23 cellular contexts compared by ENCODE assay signal in genomic region chr2:120307482-120307881, GRCh38. TPM values are rescaled to one million over a fixed set of nuclear protein-coding genes. Genes with fewer than 3 reads are reported as not detected.
"Had no signal": no experiment of that assay in that cellular context is flagged by ENCODE, and none has a peak within 500 bp of the region (broad histone marks: within the 10 kb centered on the region; RNA-seq: fewer than 3 reads in every experiment).

No MANE protein-coding gene starts in this region.

- H3K9me3 ChIP-seq: ascending aorta, left lung, right lobe of liver, testis, upper lobe of left lung had no signal

- FAIRE-seq: endometrium, frontal cortex, small intestine had no signal

- H3K4me3 ChIP-seq: ascending aorta, left lung, right lobe of liver, testis, upper lobe of left lung had no signal

- ATAC-seq: activated CD8-positive, alpha-beta T cell treated with anti-CD3 and anti-CD28 coated beads, Interleukin-2, amount 10 ng/mL, durations not matched to agents 7 days and 5 days; activated T-cell treated with anti-CD3 and anti-CD28 coated beads, Interleukin-2, amount 50 U/mL, for 4 hours; left lung; right lobe of liver had no signal

- H3K27ac ChIP-seq: ascending aorta, left lung, right lobe of liver, testis, upper lobe of left lung had no signal

- H3K27me3 ChIP-seq: ascending aorta, left lung, right lobe of liver, testis, upper lobe of left lung had no signal

- DNase-seq: activated B cell treated with CpG ODN at 0.5 μM for 24 hours; activated CD4-positive, alpha-beta T cell treated with anti-CD3 and anti-CD28 coated beads for 48 hours; activated CD8-positive, alpha-beta memory T cell treated with anti-CD3 and anti-CD28 coated beads, Interleukin-2, amount 50 U/mL, for 4 hours; activated CD8-positive, alpha-beta T cell treated with anti-CD3 and anti-CD28 coated beads, Interleukin-2, amount 10 ng/mL, durations not matched to agents 7 days and 5 days; activated gamma-delta T cell; activated T-cell treated with anti-CD3 and anti-CD28 coated beads, Interleukin-2, amount 50 U/mL, for 4 hours; cerebellar nuclear complex; cortex of kidney; erythroblast; hypothalamus; islet precursor cell; mammary epithelial cell; right lobe of liver; small intestine; stimulated activated CD4-positive, alpha-beta T cell treated with anti-CD3 and anti-CD28 coated beads, Interleukin-15, amount 100 ng/mL, for 24 hours; stimulated activated CD4-positive, alpha-beta T cell treated with anti-CD3 and anti-CD28 coated beads, Interleukin-4, amount 100 ng/mL, for 1 hour; testis; upper lobe of left lung had no signal

- H3K4me1 ChIP-seq: ascending aorta, right lobe of liver, testis had no signal

RNA-seq across cellular contexts. Expression of gene INHBB, which starts 38.5 kb away (rescaled TPM):
- total RNA-seq: activated B cell treated with CpG ODN at 0.5 μM for 24 hours; activated CD8-positive, alpha-beta T cell treated with anti-CD3 and anti-CD28 coated beads, Interleukin-2, amount 10 ng/mL, durations not matched to agents 7 days and 5 days had no signal
- polyA plus RNA-seq: neural cell had no signal
